Comparison of ENCODE assay signal across 14 cellular contexts in the genomic region with DNA sequence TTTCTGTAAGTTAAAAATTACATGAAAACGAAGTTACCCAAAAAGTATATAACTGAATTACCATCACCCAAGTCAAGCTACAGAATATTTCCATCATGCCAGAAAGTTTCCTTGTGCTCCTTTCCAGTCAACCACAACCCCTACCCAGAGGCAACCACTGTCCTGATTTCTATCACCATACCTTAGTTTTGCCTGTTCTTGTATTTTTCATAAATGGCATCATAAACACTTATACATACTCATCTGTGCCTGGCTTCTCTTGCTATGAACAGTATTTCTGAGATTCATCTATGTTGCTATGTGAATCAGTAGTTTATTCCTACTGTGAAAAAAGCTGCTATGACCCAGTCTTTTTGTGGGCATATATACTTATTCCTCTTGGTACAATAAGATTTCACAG. TPM values are rescaled to one million over a fixed set of nuclear protein-coding genes. Genes with fewer than 3 reads are reported as not detected.
DNase-seq lines count a peak whose midpoint lies in the region; ATAC-seq and TF ChIP-seq lines count a peak whose summit lies in the region.
"Had no signal": no experiment of that assay in that cellular context is flagged by ENCODE, and none has a peak within 500 bp of the region (broad histone marks: within the 10 kb centered on the region; RNA-seq: fewer than 3 reads in every experiment).

No MANE protein-coding gene starts in this region.

- WGBS in hepatocyte (ENCODE audit: low lambda C conversion rate, missing lambda C conversion rate) = 89% methylated on average over 1 of the region's 1 CpG

- TF ChIP-seq CTCF in hepatocyte (IDR thresholded peaks at IDR 0.05; ENCODE audit: poor library complexity) = no peak

- no peak overlapping the region for H3K4me3 ChIP-seq in hepatocyte
- H3K4me3 ChIP-seq: K562, left lung, right atrium auricular region had no signal

- peaks cover 64% of the 10 kb centered on the region for H3K36me3 Mint-ChIP-seq in activated T-helper 17 cell treated with anti-CD3 and anti-CD28 coated beads, Interleukin-2, amount 50 U/mL, for 72 hours (ENCODE audit: low read depth)

- no peaks in the 10 kb centered on the region for H3K9me3 ChIP-seq in hepatocyte (ENCODE audit: low read depth)
- H3K9me3 ChIP-seq: left lung, right atrium auricular region had no signal

- no peaks in the 10 kb centered on the region for H3K9me2 ChIP-seq in hepatocyte (replicated peaks; ENCODE audit: insufficient read depth)

- peak overlapping the region; percentile 41 for H3K4me2 ChIP-seq in hepatocyte

- no peak overlapping the region for H2AFZ ChIP-seq in hepatocyte

- H3K36me3 ChIP-seq in hepatocyte (replicated peaks; ENCODE audit: insufficient read depth, low read depth) = no peaks in the 10 kb centered on the region

- H3K9me3 Mint-ChIP-seq in activated T-helper 17 cell treated with anti-CD3 and anti-CD28 coated beads, Interleukin-2, amount 50 U/mL, for 72 hours = no peaks in the 10 kb centered on the region

- peak; percentile 41 for DNase-seq in stimulated activated CD4-positive, alpha-beta T cell treated with anti-CD3 and anti-CD28 coated beads, Interleukin-4, amount 100 ng/mL, for 24 hours
- DNase-seq in stimulated activated CD4-positive, alpha-beta T cell treated with anti-CD3 and anti-CD28 coated beads, Interleukin-2, amount 100 ng/mL, for 24 hours = no peak
- no peak for DNase-seq in hepatocyte (ENCODE audit: low spot score)
- DNase-seq in NCI-H69 (lab: John Stamatoyannopoulos, UW) = no peak
- DNase-seq: dermis blood vessel endothelial cell, left lung, NCI-H2029 treated with DMSO at 0.1 percent for 48 hours had no signal

- peaks cover 61% of the 10 kb centered on the region for H4K20me1 ChIP-seq in hepatocyte (ENCODE audit: insufficient read depth, poor library complexity, severe bottlenecking)

- H3K27ac Mint-ChIP-seq in activated T-helper 17 cell treated with anti-CD3 and anti-CD28 coated beads, Interleukin-2, amount 50 U/mL, for 72 hours = peak overlapping the region; percentile 78

- H3K4me3 Mint-ChIP-seq in activated T-helper 17 cell treated with anti-CD3 and anti-CD28 coated beads, Interleukin-2, amount 50 U/mL, for 72 hours = peak overlapping the region; percentile 56

- H3K27me3 ChIP-seq in hepatocyte = no peaks in the 10 kb centered on the region
- H3K27me3 ChIP-seq: left lung, right atrium auricular region had no signal

- no peaks in the 10 kb centered on the region for H3K4me1 ChIP-seq in hepatocyte (ENCODE audit: insufficient read depth)

- H3K27ac ChIP-seq in hepatocyte = peak overlapping the region; percentile 28
- H3K27ac ChIP-seq: left lung, right atrium auricular region, RWPE1 had no signal

- H3K27me3 Mint-ChIP-seq in activated T-helper 17 cell treated with anti-CD3 and anti-CD28 coated beads, Interleukin-2, amount 50 U/mL, for 72 hours = no peaks in the 10 kb centered on the region

- H3K79me2 ChIP-seq in hepatocyte = peaks cover 90% of the 10 kb centered on the region

- H3K4me1 Mint-ChIP-seq in activated T-helper 17 cell treated with anti-CD3 and anti-CD28 coated beads, Interleukin-2, amount 50 U/mL, for 72 hours = peaks cover 35% of the 10 kb centered on the region

- ATAC-seq in activated T-helper 17 cell treated with anti-CD3 and anti-CD28 coated beads, Interleukin-2, amount 50 U/mL, for 72 hours (replicated peaks) = peak; percentile 94
- ATAC-seq in GM18867 (IDR thresholded peaks at IDR 0.05; ENCODE audit: unreplicated experiment) (no peak), HG02642 (IDR thresholded peaks at IDR 0.05; ENCODE audit: poor library complexity, unreplicated experiment) (no peak)
- ATAC-seq: esophagus mucosa, K562, left lung had no signal

RNA-seq across cellular contexts. Expression of gene FKBP5, which starts 7.4 kb away (rescaled TPM):
- 100 to 1,000 TPM in 1 of 2 donors, 10 to 100 TPM in 1; 39.9 to 101 TPM for total RNA-seq in activated T-helper 17 cell treated with anti-CD3 and anti-CD28 coated beads, Interleukin-2, amount 50 U/mL, for 72 hours
- 73.6 and 78.8 TPM in 2 replicates for total RNA-seq in hepatocyte
- polyA plus RNA-seq in hepatocyte = 233 and 254 TPM in 2 replicates

RNA-seq across cellular contexts. Expression of gene ARMC12, which starts 55.5 kb away (rescaled TPM):
- 1 to 10 TPM; 1.8 to 1.9 TPM for total RNA-seq in activated T-helper 17 cell treated with anti-CD3 and anti-CD28 coated beads, Interleukin-2, amount 50 U/mL, for 72 hours
- total RNA-seq in hepatocyte = 0.83 and 1.4 TPM in 2 replicates
- polyA plus RNA-seq in hepatocyte = 2.5 and 3.2 TPM in 2 replicates
- total RNA-seq: esophagus mucosa had no signal
